28 cellular contexts compared by ENCODE assay signal in the genomic region with DNA sequence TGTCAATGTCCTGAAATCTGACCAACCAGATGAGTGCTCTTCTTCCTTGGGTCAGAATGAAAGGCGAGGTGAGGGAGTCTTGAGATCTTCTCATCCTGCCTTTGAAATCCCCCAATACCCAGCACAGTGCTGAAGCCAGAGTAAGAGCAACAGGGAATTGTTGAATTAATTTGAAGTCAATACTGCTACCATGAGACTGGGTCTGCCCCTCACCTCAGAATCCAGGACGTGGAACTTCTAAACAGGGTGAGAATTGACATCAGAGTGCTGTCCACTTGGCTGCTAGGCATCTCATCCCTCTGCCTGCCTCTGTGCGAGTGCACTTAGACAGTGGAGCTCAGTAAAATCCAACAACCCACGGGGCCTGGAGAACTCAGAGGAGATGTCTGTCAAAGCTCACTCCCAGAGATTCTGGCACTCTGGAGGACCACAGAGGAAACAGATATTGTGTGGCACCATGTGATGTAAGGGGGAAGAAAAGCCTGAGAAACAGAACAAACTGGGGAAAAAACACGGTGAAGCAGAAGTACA.
"Had no signal": no experiment of that assay in that cellular context is flagged by ENCODE, and none has a peak within 500 bp of the region (broad histone marks: within the 10 kb centered on the region; RNA-seq: fewer than 3 reads in every experiment).

No MANE protein-coding gene starts in this region.

- H3K4me1 Mint-ChIP-seq: activated CD4-positive, alpha-beta T cell treated with anti-CD3 and anti-CD28 coated beads for 36 hours; activated naive CD8-positive, alpha-beta T cell treated with anti-CD3 and anti-CD28 coated beads, Interleukin-2, amount 50 U/mL, for 24 hours had no signal

- ATAC-seq: activated CD4-positive, alpha-beta T cell treated with anti-CD3 and anti-CD28 coated beads for 36 hours; activated CD8-positive, alpha-beta T cell treated with anti-CD3 and anti-CD28 coated beads, Interleukin-2, amount 10 ng/mL, durations not matched to agents 7 days and 5 days; activated naive CD8-positive, alpha-beta T cell treated with anti-CD3 and anti-CD28 coated beads, Interleukin-2, amount 50 U/mL, for 24 hours; body of pancreas; gastroesophageal sphincter; heart right ventricle; T-helper 17 cell had no signal

- H3K36me3 Mint-ChIP-seq: activated CD4-positive, alpha-beta memory T cell treated with anti-CD3 and anti-CD28 coated beads for 36 hours; activated naive CD4-positive, alpha-beta T cell treated with anti-CD3 and anti-CD28 coated beads, Interleukin-2, amount 50 U/mL, for 24 hours; activated naive CD8-positive, alpha-beta T cell treated with anti-CD3 and anti-CD28 coated beads for 36 hours had no signal

- H3K4me3 Mint-ChIP-seq: activated CD4-positive, alpha-beta memory T cell treated with anti-CD3 and anti-CD28 coated beads for 36 hours; activated CD4-positive, alpha-beta T cell treated with anti-CD3 and anti-CD28 coated beads for 36 hours; activated CD4-positive, alpha-beta T cell treated with anti-CD3 and anti-CD28 coated beads, Interleukin-2, amount 10 ng/mL, durations not matched to agents 24 days and 14 days; activated CD8-positive, alpha-beta T cell treated with anti-CD3 and anti-CD28 coated beads, Interleukin-2, amount 10 ng/mL, durations not matched to agents 7 days and 5 days; activated naive CD4-positive, alpha-beta T cell treated with anti-CD3 and anti-CD28 coated beads for 36 hours; activated naive CD4-positive, alpha-beta T cell treated with anti-CD3 and anti-CD28 coated beads, Interleukin-2, amount 50 U/mL, for 24 hours; activated naive CD8-positive, alpha-beta T cell treated with anti-CD3 and anti-CD28 coated beads for 36 hours; activated naive CD8-positive, alpha-beta T cell treated with anti-CD3 and anti-CD28 coated beads, Interleukin-2, amount 50 U/mL, for 24 hours; activated T-helper 1 cell treated with anti-CD3 and anti-CD28 coated beads, Interleukin-12 subunit alpha, Interleukin-12 subunit beta, Interleukin-2, Interleukin-4 antibody, amounts not matched to agents 30 ng/mL and 10 ng/mL and 1 ng/mL, durations not matched to agents 14 hours and 24 hours and 36 hours; T-helper 17 cell had no signal

- H3K9me3 Mint-ChIP-seq: activated CD4-positive, alpha-beta memory T cell treated with anti-CD3 and anti-CD28 coated beads for 36 hours; activated CD4-positive, alpha-beta T cell treated with anti-CD3 and anti-CD28 coated beads, Interleukin-2, amount 10 ng/mL, durations not matched to agents 24 days and 14 days; activated naive CD4-positive, alpha-beta T cell treated with anti-CD3 and anti-CD28 coated beads for 36 hours; activated naive CD4-positive, alpha-beta T cell treated with anti-CD3 and anti-CD28 coated beads, Interleukin-2, amount 50 U/mL, for 24 hours; activated naive CD8-positive, alpha-beta T cell treated with anti-CD3 and anti-CD28 coated beads for 36 hours; activated naive CD8-positive, alpha-beta T cell treated with anti-CD3 and anti-CD28 coated beads, Interleukin-2, amount 50 U/mL, for 24 hours; activated T-helper 1 cell treated with anti-CD3 and anti-CD28 coated beads, Interleukin-12 subunit alpha, Interleukin-12 subunit beta, Interleukin-2, Interleukin-4 antibody, amounts not matched to agents 30 ng/mL and 10 ng/mL and 1 ng/mL, durations not matched to agents 14 hours and 24 hours and 36 hours; activated T-helper 2 cell treated with anti-CD3 and anti-CD28 coated beads, Interferon-gamma antibody, Interleukin-2, Interleukin-4, amounts not matched to agents 10 μg/mL and 5 μg/mL and 100 μg/mL, durations not matched to agents 14 hours and 24 hours and 36 hours had no signal

- DNase-seq: activated CD4-positive, alpha-beta memory T cell treated with anti-CD3 and anti-CD28 coated beads for 36 hours; activated CD4-positive, alpha-beta T cell treated with anti-CD3 and anti-CD28 coated beads for 36 hours; activated CD4-positive, alpha-beta T cell treated with anti-CD3 and anti-CD28 coated beads, Interleukin-2, amount 10 ng/mL, durations not matched to agents 24 days and 14 days; activated CD4-positive, CD25-positive, alpha-beta regulatory T cell; activated CD4-positive, CD25-positive, alpha-beta regulatory T cell treated with anti-CD3 and anti-CD28 coated beads, Interleukin-2, amount 50 U/mL, for 72 hours; activated CD8-positive, alpha-beta T cell treated with anti-CD3 and anti-CD28 coated beads, Interleukin-2, amount 10 ng/mL, durations not matched to agents 7 days and 5 days; activated effector memory CD4-positive, alpha-beta T cell treated with anti-CD3 and anti-CD28 coated beads, Interleukin-2, amount 50 U/mL, for 16 hours; activated naive CD4-positive, alpha-beta T cell treated with anti-CD3 and anti-CD28 coated beads for 36 hours; activated naive CD8-positive, alpha-beta T cell treated with anti-CD3 and anti-CD28 coated beads for 36 hours; activated naive CD8-positive, alpha-beta T cell treated with anti-CD3 and anti-CD28 coated beads, Interleukin-2, amount 50 U/mL, for 24 hours; activated T-cell treated with anti-CD3 and anti-CD28 coated beads for 4 hours; activated T-cell treated with anti-CD3 and anti-CD28 coated beads, Interleukin-2, amount 50 U/mL, for 48 hours; amygdala; aorta; body of pancreas; central memory CD4-positive, alpha-beta T cell; cerebellar nuclear complex; colonic mucosa; effector CD8-positive, alpha-beta T cell; esophagus squamous epithelium; foreskin melanocyte; heart right ventricle; T-helper 1 cell; T-helper 17 cell had no signal

- H3K27ac Mint-ChIP-seq: activated CD4-positive, alpha-beta memory T cell treated with anti-CD3 and anti-CD28 coated beads for 36 hours; activated CD4-positive, alpha-beta T cell treated with anti-CD3 and anti-CD28 coated beads for 36 hours; activated CD4-positive, alpha-beta T cell treated with anti-CD3 and anti-CD28 coated beads, Interleukin-2, amount 10 ng/mL, durations not matched to agents 24 days and 14 days; activated CD8-positive, alpha-beta T cell treated with anti-CD3 and anti-CD28 coated beads, Interleukin-2, amount 10 ng/mL, durations not matched to agents 7 days and 5 days; activated naive CD4-positive, alpha-beta T cell treated with anti-CD3 and anti-CD28 coated beads for 36 hours; activated naive CD4-positive, alpha-beta T cell treated with anti-CD3 and anti-CD28 coated beads, Interleukin-2, amount 50 U/mL, for 24 hours; activated naive CD8-positive, alpha-beta T cell treated with anti-CD3 and anti-CD28 coated beads for 36 hours; activated naive CD8-positive, alpha-beta T cell treated with anti-CD3 and anti-CD28 coated beads, Interleukin-2, amount 50 U/mL, for 24 hours; activated T-helper 1 cell treated with anti-CD3 and anti-CD28 coated beads, Interleukin-12 subunit alpha, Interleukin-12 subunit beta, Interleukin-2, Interleukin-4 antibody, amounts not matched to agents 30 ng/mL and 10 ng/mL and 1 ng/mL, durations not matched to agents 14 hours and 24 hours and 36 hours; activated T-helper 2 cell treated with anti-CD3 and anti-CD28 coated beads, Interferon-gamma antibody, Interleukin-2, Interleukin-4, amounts not matched to agents 10 μg/mL and 5 μg/mL and 100 μg/mL, durations not matched to agents 14 hours and 24 hours and 36 hours had no signal

- H3K27me3 Mint-ChIP-seq: activated CD4-positive, alpha-beta memory T cell treated with anti-CD3 and anti-CD28 coated beads for 36 hours; activated naive CD8-positive, alpha-beta T cell treated with anti-CD3 and anti-CD28 coated beads for 36 hours had no signal
